ENCODE assay signal across 1 cellular context in the genomic region with DNA sequence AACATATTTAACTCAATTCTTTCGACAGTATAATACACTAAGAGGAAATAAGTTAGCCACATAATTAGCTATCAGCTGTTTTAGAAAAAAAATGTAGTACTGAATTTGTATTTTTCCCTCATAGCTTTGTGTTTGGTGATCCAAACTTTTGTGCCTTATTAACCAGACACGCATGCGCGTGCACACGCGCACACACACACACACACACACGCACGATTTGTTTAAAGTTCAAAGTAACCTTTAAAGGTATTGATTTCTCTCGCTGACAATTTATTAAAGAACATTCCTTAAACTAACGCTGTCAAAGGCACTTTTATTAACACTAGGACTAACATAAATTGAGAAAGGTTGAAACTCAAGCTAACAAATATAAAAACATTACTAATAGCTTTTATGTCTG.
TF ChIP-seq lines count a peak whose summit lies in the region.

No MANE protein-coding gene starts in this region.

TF ChIP-seq in HepG2, 621 proteins besides CTCF, POLR2A, EP300 and RAD21 (continued from another document):
- TF ChIP-seq, protein P1, sequence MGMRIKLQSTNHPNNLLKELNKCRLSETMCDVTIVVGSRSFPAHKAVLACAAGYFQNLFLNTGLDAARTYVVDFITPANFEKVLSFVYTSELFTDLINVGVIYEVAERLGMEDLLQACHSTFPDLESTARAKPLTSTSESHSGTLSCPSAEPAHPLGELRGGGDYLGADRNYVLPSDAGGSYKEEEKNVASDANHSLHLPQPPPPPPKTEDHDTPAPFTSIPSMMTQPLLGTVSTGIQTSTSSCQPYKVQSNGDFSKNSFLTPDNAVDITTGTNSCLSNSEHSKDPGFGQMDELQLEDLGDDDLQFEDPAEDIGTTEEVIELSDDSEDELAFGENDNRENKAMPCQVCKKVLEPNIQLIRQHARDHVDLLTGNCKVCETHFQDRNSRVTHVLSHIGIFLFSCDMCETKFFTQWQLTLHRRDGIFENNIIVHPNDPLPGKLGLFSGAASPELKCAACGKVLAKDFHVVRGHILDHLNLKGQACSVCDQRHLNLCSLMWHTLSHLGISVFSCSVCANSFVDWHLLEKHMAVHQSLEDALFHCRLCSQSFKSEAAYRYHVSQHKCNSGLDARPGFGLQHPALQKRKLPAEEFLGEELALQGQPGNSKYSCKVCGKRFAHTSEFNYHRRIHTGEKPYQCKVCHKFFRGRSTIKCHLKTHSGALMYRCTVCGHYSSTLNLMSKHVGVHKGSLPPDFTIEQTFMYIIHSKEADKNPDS (CRISPR knock-in tag; IDR thresholded peaks at IDR 0.05), result no peak
- TF ChIP-seq, protein P2, sequence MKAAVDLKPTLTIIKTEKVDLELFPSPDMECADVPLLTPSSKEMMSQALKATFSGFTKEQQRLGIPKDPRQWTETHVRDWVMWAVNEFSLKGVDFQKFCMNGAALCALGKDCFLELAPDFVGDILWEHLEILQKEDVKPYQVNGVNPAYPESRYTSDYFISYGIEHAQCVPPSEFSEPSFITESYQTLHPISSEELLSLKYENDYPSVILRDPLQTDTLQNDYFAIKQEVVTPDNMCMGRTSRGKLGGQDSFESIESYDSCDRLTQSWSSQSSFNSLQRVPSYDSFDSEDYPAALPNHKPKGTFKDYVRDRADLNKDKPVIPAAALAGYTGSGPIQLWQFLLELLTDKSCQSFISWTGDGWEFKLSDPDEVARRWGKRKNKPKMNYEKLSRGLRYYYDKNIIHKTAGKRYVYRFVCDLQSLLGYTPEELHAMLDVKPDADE (CRISPR knock-in tag; IDR thresholded peaks at IDR 0.05), result no peak
- TF ChIP-seq MLLT10 (CRISPR knock-in tag; IDR thresholded peaks at IDR 0.05), result no peak
- TF ChIP-seq GZF1 (CRISPR knock-in tag; IDR thresholded peaks at IDR 0.05), result no peak
- TF ChIP-seq MIXL1 (CRISPR knock-in tag; IDR thresholded peaks at IDR 0.05), result 0 out of 2 replicates have a peak, but pooled peaks have one; percentile 18
